Comparison of ENCODE assay signal across 3 cellular contexts in genomic region chr20:17502105-17502504, GRCh38.
TF ChIP-seq lines count a peak whose summit lies in the region.

No MANE protein-coding gene starts in this region.

TF ChIP-seq in GM23338, 12 proteins besides CTCF, POLR2A, EP300 and RAD21 (continues in another document):
- TF ChIP-seq CREB1 (CRISPR knock-in tag; IDR thresholded peaks at IDR 0.05; ENCODE audit: low read depth) = no peak
- no peak for TF ChIP-seq ZNF462 (CRISPR knock-in tag; IDR thresholded peaks at IDR 0.05)
- no peak for TF ChIP-seq EZH2phosphoT487 (IDR thresholded peaks at IDR 0.05; ENCODE audit: unreplicated experiment)
- TF ChIP-seq NANOG (IDR thresholded peaks at IDR 0.05; ENCODE audit: borderline replicate concordance) = no peak
- TF ChIP-seq POLR2AphosphoS5 (IDR thresholded peaks at IDR 0.05; ENCODE audit: low read depth) = no peak

TF ChIP-seq in WTC11, 78 proteins besides CTCF, POLR2A, EP300 and RAD21:
- TF ChIP-seq EMX1 (CRISPR knock-in tag; IDR thresholded peaks at IDR 0.05) = no peak

TF ChIP-seq in H1, 55 proteins besides CTCF, POLR2A, EP300 and RAD21:
- TF ChIP-seq CTBP2 (IDR thresholded peaks at IDR 0.05; ENCODE audit: borderline replicate concordance, insufficient read depth, insufficient read length, low read length) (no peak), SAP30 (IDR thresholded peaks at IDR 0.05; ENCODE audit: insufficient read depth, insufficient replicate concordance, low read length) (no peak), TEAD4 (IDR thresholded peaks at IDR 0.05; ENCODE audit: low read depth, low read length) (peak; percentile 61), POU5F1 (IDR thresholded peaks at IDR 0.05; ENCODE audit: low read depth, low read length) (no peak)
